1 cellular context compared by ENCODE assay signal in the genomic region with DNA sequence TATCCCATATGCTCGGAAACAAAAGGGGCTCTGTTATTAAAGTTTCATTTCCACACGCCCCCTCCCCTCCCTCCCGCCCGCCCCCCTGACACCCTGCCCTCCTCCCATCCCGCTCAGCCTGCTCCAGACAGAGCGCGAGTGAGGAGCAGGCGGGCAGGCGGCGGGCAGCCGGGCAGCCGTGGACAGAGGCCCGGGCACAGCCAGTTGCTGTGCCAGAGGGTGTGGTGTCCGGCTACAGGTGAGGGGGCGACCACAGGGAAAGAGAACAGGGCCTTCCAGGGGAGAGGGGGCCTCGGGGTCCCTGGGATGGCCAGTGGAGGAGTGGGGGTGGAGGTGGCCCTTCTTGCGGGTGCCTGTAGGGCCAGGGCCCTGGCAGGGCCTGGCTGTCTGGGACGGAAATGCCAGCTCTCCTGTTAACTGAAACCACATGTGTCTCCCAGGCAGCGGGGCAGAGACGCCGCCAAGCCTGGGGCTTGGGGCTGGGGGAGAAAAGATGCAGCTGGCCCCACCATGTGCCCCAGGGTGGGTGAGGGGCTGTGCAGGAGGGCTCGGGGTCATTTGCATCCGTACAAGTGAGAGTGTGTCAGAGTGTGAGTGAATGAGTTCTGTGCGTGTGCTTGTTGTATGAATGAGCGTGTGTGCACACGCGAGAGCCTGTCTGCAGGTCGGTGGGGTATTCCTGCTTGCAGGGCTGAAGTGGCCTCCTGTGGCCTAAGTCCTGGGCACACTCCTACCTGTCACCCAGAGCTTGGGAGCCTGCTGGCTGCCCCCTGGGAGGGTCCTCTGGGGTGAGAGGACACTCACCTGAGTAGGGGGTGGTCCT.
TF ChIP-seq lines count a peak whose summit lies in the region.

No MANE protein-coding gene starts in this region.

TF ChIP-seq in HepG2, 621 proteins besides CTCF, POLR2A, EP300 and RAD21:
- no peak for TF ChIP-seq SMC3 (IDR thresholded peaks at IDR 0.05; ENCODE audit: low read length)
- 0 out of 2 replicates have a peak, but pooled peaks have one; percentile 38 for TF ChIP-seq HNRNPL (IDR thresholded peaks at IDR 0.05; ENCODE audit: low read depth, low read length)
